ENCODE assay signal across 9 cellular contexts in genomic region chr20:18412202-18412901, GRCh38. TPM values are rescaled to one million over a fixed set of nuclear protein-coding genes. Genes with fewer than 3 reads are reported as not detected.
DNase-seq lines count a peak whose midpoint lies in the region; ATAC-seq and TF ChIP-seq lines count a peak whose summit lies in the region.
"Had no signal": no experiment of that assay in that cellular context is flagged by ENCODE, and none has a peak within 500 bp of the region (broad histone marks: within the 10 kb centered on the region; RNA-seq: fewer than 3 reads in every experiment).

No MANE protein-coding gene starts in this region.

- peak overlapping the region; percentile 94 for H2BK20ac ChIP-seq in H9 (ENCODE audit: low read depth, low read length, poor library complexity, severe bottlenecking)

- peak overlapping the region; percentile 86 for H3K18ac ChIP-seq in H9 (ENCODE audit: insufficient read length, low read depth, low read length)

- H2BK15ac ChIP-seq in H9 (ENCODE audit: low read depth, low read length) = no peak overlapping the region

- H3K9ac ChIP-seq in H9 (ENCODE audit: extremely low read depth, insufficient read length, low read length) (peak overlapping the region; percentile 66), iPS-18a (ENCODE audit: low read length) (peak overlapping the region; percentile 57)

- H4K91ac ChIP-seq in H9 (ENCODE audit: insufficient read length, low read depth, low read length) = no peak overlapping the region

- no peak overlapping the region for H4K8ac ChIP-seq in H9 (replicated peaks; ENCODE audit: insufficient read length, low read depth, low read length)

- H3K23me2 ChIP-seq in H9 (ENCODE audit: insufficient read length, low read depth, low read length, poor library complexity, severe bottlenecking) = peaks cover 3% of the 10 kb centered on the region

- peak; percentile 21 for DNase-seq in GM10266 (ENCODE audit: extremely low spot score)
- no peak for DNase-seq in H9
- DNase-seq in NOMO-1 (lab: John Stamatoyannopoulos, UW; ENCODE audit: unreplicated experiment in 2 of 2) = peak; percentile 73 to 82
- no peak for DNase-seq in activated T-cell treated with anti-CD3 and anti-CD28 coated beads, Interleukin-2, amount 50 U/mL, for 48 hours
- DNase-seq in NCI-H2107 (lab: John Stamatoyannopoulos, UW) = no peak
- DNase-seq in psoas muscle = no peak
- DNase-seq in cortex of kidney (lab: John Stamatoyannopoulos, UW) = no peak
- DNase-seq: CD4-positive, alpha-beta T cell had no signal

- H3K27ac Mint-ChIP-seq in H9 = peak overlapping the region; percentile 68 to 99 (median 89); a peak in 5 of 7 replicates
- H3K27ac Mint-ChIP-seq: CD4-positive, alpha-beta T cell had no signal

- no peak overlapping the region for H3K56ac ChIP-seq in H9 (ENCODE audit: insufficient read length, low read depth, low read length)

- H3K14ac ChIP-seq in H9 (ENCODE audit: insufficient read depth, low read length) = peak overlapping the region; percentile 74; the same call in 1 of the 2 replicates

- H3K4me2 ChIP-seq in H9 (ENCODE audit: insufficient read depth, insufficient read length, low read length) = peak overlapping the region; percentile 35

- intact Hi-C loops in psoas muscle (cut with DNase I) = no loop called here

- H2BK12ac ChIP-seq in H9 (ENCODE audit: insufficient read length, low read depth, low read length) = peak overlapping the region; percentile 82

- H3K36me3 Mint-ChIP-seq in H9 (ENCODE audit: insufficient read depth in 1 of 3, low read depth in 3 of 3) = peaks cover 0 to 4% (median 0%) of the 10 kb centered on the region in 3 experiments; a peak in 1 of 7 replicates

- peak overlapping the region; percentile 57 for H2AK5ac ChIP-seq in H9 (ENCODE audit: insufficient read length, low read length)

- H3K27ac ChIP-seq in H9 (ENCODE audit: insufficient read length, low read depth, low read length) (peak overlapping the region; percentile 43), iPS-18a (ENCODE audit: low read length) (peak overlapping the region; percentile 87), psoas muscle (no peak overlapping the region)

- H3K4me3 Mint-ChIP-seq in H9 = peak overlapping the region; percentile 33 to 65; a peak in 4 of 5 replicates
- H3K4me3 Mint-ChIP-seq: CD4-positive, alpha-beta T cell had no signal

- no peak overlapping the region for H2AFZ ChIP-seq in H9 (ENCODE audit: low read length)

- no peak overlapping the region for H2BK120ac ChIP-seq in H9 (ENCODE audit: low read depth, low read length, poor library complexity, severe bottlenecking)

- H3K27me3 Mint-ChIP-seq in H9 (ENCODE audit: low read depth) = no peaks in the 10 kb centered on the region
- H3K27me3 Mint-ChIP-seq: CD4-positive, alpha-beta T cell had no signal

- ATAC-seq in psoas muscle = no peak

- H3K9me3 Mint-ChIP-seq in H9 = no peaks in the 10 kb centered on the region
- H3K9me3 Mint-ChIP-seq: CD4-positive, alpha-beta T cell had no signal

- H4K20me1 ChIP-seq in H9 (ENCODE audit: control insufficient read depth, insufficient read depth, insufficient read length) = no peaks in the 10 kb centered on the region

- H3K4me1 ChIP-seq in H9 (ENCODE audit: insufficient read depth, low read length) (no peaks in the 10 kb centered on the region; the same call in 1 of the 2 replicates), iPS-18a (ENCODE audit: control insufficient read depth, low read depth, low read length) (peaks cover 12% of the 10 kb centered on the region), psoas muscle (no peaks in the 10 kb centered on the region)

- no peaks in the 10 kb centered on the region for H3K36me3 ChIP-seq in iPS-18a (ENCODE audit: control insufficient read depth, low read depth, low read length)
- H3K36me3 ChIP-seq in psoas muscle (ENCODE audit: insufficient read depth in 1 of 2, low read depth in 1 of 2) = no peaks in the 10 kb centered on the region

- no peak overlapping the region; the same call in 1 of the 2 replicates for H3K4ac ChIP-seq in H9 (ENCODE audit: low read depth, low read length)

- H3K23ac ChIP-seq in H9 (ENCODE audit: insufficient read length, low read depth, low read length) = no peak overlapping the region

- no CpG with 5 or more reads among the region's 6 CpGs for WGBS in H9 (ENCODE audit: extremely low coverage, insufficient read length, low lambda C conversion rate)
- WGBS in psoas muscle, 3 donors = 81 to 86% (median 82%) methylated on average over 6 of the region's 6 CpGs

- H2BK5ac ChIP-seq in H9 (ENCODE audit: insufficient read length, low read length) = no peak overlapping the region

- H3T11ph ChIP-seq in H9 (ENCODE audit: low read length) = peak overlapping the region; percentile 88

- no peaks in the 10 kb centered on the region for H3K9me3 ChIP-seq in H9 (ENCODE audit: control insufficient read depth, low read depth, low read length)
- no peaks in the 10 kb centered on the region for H3K9me3 ChIP-seq in iPS-18a (ENCODE audit: control insufficient read depth, low read depth, low read length)
- H3K9me3 ChIP-seq in psoas muscle = no peaks in the 10 kb centered on the region

- TF ChIP-seq CTCF in GM10266 (IDR thresholded peaks at IDR 0.05; ENCODE audit: control insufficient read depth, insufficient read depth, low read depth, missing control alignments) = no peak
- TF ChIP-seq CTCF in H9 (conservative IDR thresholded peaks at IDR 0.05) = no peak
- TF ChIP-seq CTCF in psoas muscle (IDR thresholded peaks at IDR 0.05) = no peak

- no peak overlapping the region for H4K5ac ChIP-seq in H9 (ENCODE audit: insufficient read length, low read depth, low read length)

- H3K27me3 ChIP-seq in H9 (ENCODE audit: insufficient read depth, low read length) (no peaks in the 10 kb centered on the region), iPS-18a (ENCODE audit: control insufficient read depth, insufficient read depth, low read length) (no peaks in the 10 kb centered on the region), psoas muscle (ENCODE audit: insufficient read depth in 3 of 3, low read length in 2 of 3) (no peaks in the 10 kb centered on the region)

- H3K4me3 ChIP-seq in iPS-18a (ENCODE audit: low read length) (peak overlapping the region; percentile 30), psoas muscle (no peak overlapping the region)

- H3K4me1 Mint-ChIP-seq in H9 = peaks cover 15 to 20% of the 10 kb centered on the region in 2 experiments

- H3K79me1 ChIP-seq in H9 (ENCODE audit: insufficient read depth, low read depth, low read length, poor library complexity, severe bottlenecking) = no peaks in the 10 kb centered on the region

- H3K79me2 ChIP-seq in H9 (ENCODE audit: insufficient read depth, low read length) = no peaks in the 10 kb centered on the region

RNA-seq across cellular contexts. Expression of gene DZANK1, which starts 54.5 kb away (rescaled TPM):
- total RNA-seq in H9 (2021) = 9.6 and 10.5 TPM in 2 replicates
- total RNA-seq in psoas muscle = under 1 TPM; 0.25 to 0.71 (median 0.43) TPM
- under 1 TPM; 0.42 to 0.96 (median 0.58) TPM for polyA plus RNA-seq in psoas muscle

RNA-seq across cellular contexts. Expression of gene POLR3F, which starts 54.8 kb away (rescaled TPM):
- 16.1 and 17.6 TPM in 2 replicates for total RNA-seq in H9 (2021)
- total RNA-seq in psoas muscle = 1 to 10 TPM; 3.2 to 8.4 (median 6.6) TPM
- 10 to 100 TPM in 1 of 3 donors, 1 to 10 TPM in 2; 5.1 to 17.7 (median 6.9) TPM for polyA plus RNA-seq in psoas muscle

Comparison
In these comparisons a context has a peak if more than half of its experiments do, and no peak if none do; other contexts are left out.
1. DNase-seq: peak in GM10266 (single experiment) and NOMO-1 (2 of 2); none in H9 (single experiment), activated T-cell treated with anti-CD3 and anti-CD28 coated beads, Interleukin-2, amount 50 U/mL, for 48 hours (0 of 2), NCI-H2107 (single experiment), psoas muscle (0 of 2) and cortex of kidney (single experiment).